Comparison of ENCODE assay signal across 10 cellular contexts in genomic region chr17:69415431-69415830, GRCh38. TPM values are rescaled to one million over a fixed set of nuclear protein-coding genes. Genes with fewer than 3 reads are reported as not detected.
DNase-seq lines count a peak whose midpoint lies in the region; ATAC-seq, FAIRE-seq and TF ChIP-seq lines count a peak whose summit lies in the region.
"Had no signal": no experiment of that assay in that cellular context is flagged by ENCODE, and none has a peak within 500 bp of the region (broad histone marks: within the 10 kb centered on the region; RNA-seq: fewer than 3 reads in every experiment).

No MANE protein-coding gene starts in this region.

- DNase-seq in GM18507 (ENCODE audit: extremely low spot score, insufficient read length, low read depth) = no peak
- DNase-seq in WERI-Rb-1 = no peak
- no peak for DNase-seq in kidney epithelial cell (ENCODE audit: low read depth)
- no peak for DNase-seq in suprapubic skin (ENCODE audit: low spot score in 2 of 2)
- DNase-seq in nucleus accumbens (lab: John Stamatoyannopoulos, UW) = no peak
- no peak for DNase-seq in kidney glomerular epithelial cell (lab: John Stamatoyannopoulos, UW)
- DNase-seq: NCI-H2029 treated with DMSO at 0.1 percent for 48 hours had no signal

- no peak for ATAC-seq in HG03457 (IDR thresholded peaks at IDR 0.05; ENCODE audit: unreplicated experiment)
- ATAC-seq in GM21381 (IDR thresholded peaks at IDR 0.05; ENCODE audit: unreplicated experiment) = no peak

- no peak overlapping the region for H3K27ac ChIP-seq in WERI-Rb-1
- H3K27ac ChIP-seq in suprapubic skin = no peak overlapping the region

- no peaks in the 10 kb centered on the region for H3K9me3 ChIP-seq in WERI-Rb-1 (ENCODE audit: severe bottlenecking)
- no peaks in the 10 kb centered on the region for H3K9me3 ChIP-seq in suprapubic skin

- H3K27me3 ChIP-seq in WERI-Rb-1 (ENCODE audit: insufficient read depth, low read depth, severe bottlenecking) (no peaks in the 10 kb centered on the region), kidney epithelial cell (ENCODE audit: control insufficient read depth, insufficient read depth, low read length) (no peaks in the 10 kb centered on the region), suprapubic skin (no peaks in the 10 kb centered on the region)

- TF ChIP-seq CTCF in WERI-Rb-1 (IDR thresholded peaks at IDR 0.05; ENCODE audit: low read depth, low read length) (no peak), kidney epithelial cell (IDR thresholded peaks at IDR 0.05; ENCODE audit: insufficient read depth, low read length, poor library complexity, severe bottlenecking) (no peak), suprapubic skin (IDR thresholded peaks at IDR 0.05) (no peak)

- no peaks in the 10 kb centered on the region for H3K36me3 ChIP-seq in WERI-Rb-1
- H3K36me3 ChIP-seq in kidney epithelial cell (ENCODE audit: control insufficient read depth, insufficient read depth, low read length) = no peaks in the 10 kb centered on the region
- no peaks in the 10 kb centered on the region for H3K36me3 ChIP-seq in suprapubic skin

- H3K4me3 ChIP-seq in WERI-Rb-1 (ENCODE audit: low read depth, low read length) = peak overlapping the region; percentile 43; the same call in 1 of the 2 replicates
- peak overlapping the region; percentile 37 for H3K4me3 ChIP-seq in kidney epithelial cell (ENCODE audit: low read depth, low read length)
- peak overlapping the region; percentile 56 for H3K4me3 ChIP-seq in suprapubic skin

- peaks cover 31% of the 10 kb centered on the region for H3K4me1 ChIP-seq in suprapubic skin

- no peak for TF ChIP-seq EP300 in suprapubic skin (IDR thresholded peaks at IDR 0.05)

- FAIRE-seq in GM18507 (lab: Jason Lieb, UNC) = peak; percentile 15
- FAIRE-seq: colon had no signal

- TF ChIP-seq POLR2A in suprapubic skin (IDR thresholded peaks at IDR 0.05) = no peak

- 9% methylated on average over 6 of the region's 6 CpGs for WGBS in suprapubic skin

RNA-seq across cellular contexts. Expression of gene MAP2K6, which starts 0.9 kb away (rescaled TPM):
- 1.9 and 2.2 TPM in 2 replicates for total RNA-seq in kidney epithelial cell
- 1 to 10 TPM; 2.4 to 6.3 (median 3.9) TPM for total RNA-seq in suprapubic skin
